ENCODE assay signal across 24 cellular contexts in genomic region chr2:227222292-227222691, GRCh38. TPM values are rescaled to one million over a fixed set of nuclear protein-coding genes. Genes with fewer than 3 reads are reported as not detected.
"Had no signal": no experiment of that assay in that cellular context is flagged by ENCODE, and none has a peak within 500 bp of the region (broad histone marks: within the 10 kb centered on the region; RNA-seq: fewer than 3 reads in every experiment).

No MANE protein-coding gene starts in this region.

- H3K9me3 Mint-ChIP-seq: brain; central memory CD8-positive, alpha-beta T cell; T-helper 1 cell treated with Interleukin-12 subunit alpha and Interleukin-12 subunit beta and Interleukin-4 antibody, amounts not matched to agents 30 μg/mL and 1 μg/mL, for 36 hours had no signal

- H3K4me1 Mint-ChIP-seq: activated B cell treated with CpG ODN at 0.5 μM for 24 hours; brain; central memory CD8-positive, alpha-beta T cell had no signal

- H3K27me3 ChIP-seq: SJSA1 had no signal

- H3K9me3 ChIP-seq: SJSA1 had no signal

- H3K36me3 Mint-ChIP-seq: activated naive CD8-positive, alpha-beta T cell; brain had no signal

- H3K4me3 Mint-ChIP-seq: activated B cell treated with CpG ODN at 0.5 μM for 24 hours; activated CD8-positive, alpha-beta T cell treated with anti-CD3 and anti-CD28 coated beads, Interleukin-2, amount 10 ng/mL, durations not matched to agents 7 days and 5 days; activated naive CD8-positive, alpha-beta T cell; brain; central memory CD8-positive, alpha-beta T cell; T-helper 1 cell treated with Interleukin-12 subunit alpha and Interleukin-12 subunit beta and Interleukin-4 antibody, amounts not matched to agents 30 μg/mL and 1 μg/mL, for 36 hours had no signal

- H3K4me1 ChIP-seq: SJSA1 had no signal

- ATAC-seq: activated CD8-positive, alpha-beta T cell treated with anti-CD3 and anti-CD28 coated beads, Interleukin-2, amount 10 ng/mL, durations not matched to agents 7 days and 5 days; PC-3; SK-N-SH treated with all-trans-retinoic acid at 6 μM for 48 hours had no signal

- H3K27me3 Mint-ChIP-seq: activated B cell treated with CpG ODN at 0.5 μM for 24 hours had no signal

- H3K27ac Mint-ChIP-seq: activated B cell treated with CpG ODN at 0.5 μM for 24 hours; activated CD8-positive, alpha-beta T cell treated with anti-CD3 and anti-CD28 coated beads, Interleukin-2, amount 10 ng/mL, durations not matched to agents 7 days and 5 days; activated naive CD8-positive, alpha-beta T cell; brain; T-helper 1 cell treated with Interleukin-12 subunit alpha and Interleukin-12 subunit beta and Interleukin-4 antibody, amounts not matched to agents 30 μg/mL and 1 μg/mL, for 36 hours had no signal

- H3K27ac ChIP-seq: SJSA1 had no signal

- DNase-seq: activated B cell treated with CpG ODN at 0.5 μM for 24 hours; activated CD4-positive, alpha-beta T cell treated with anti-CD3 and anti-CD28 coated beads for 1 hour; activated CD8-positive, alpha-beta memory T cell treated with anti-CD3 and anti-CD28 coated beads, Interleukin-2, amount 50 U/mL, for 48 hours; activated CD8-positive, alpha-beta T cell treated with anti-CD3 and anti-CD28 coated beads, Interleukin-2, amount 10 ng/mL, durations not matched to agents 7 days and 5 days; activated effector memory CD4-positive, alpha-beta T cell treated with Interleukin-2 at 50 U/mL for 16 hours; activated naive CD4-positive, alpha-beta T cell; activated T-cell treated with anti-CD3 and anti-CD28 coated beads, Interleukin-2, amount 50 U/mL, for 1 hour; amygdala; Kasumi-1; NCI-H1048; NCI-H146; NCI-H187 treated with DMSO at 0.1 percent for 48 hours; NCI-H2081 treated with DMSO at 0.1 percent for 48 hours; NCI-H446; NCI-H524; PC-3; SHP77 had no signal

RNA-seq across cellular contexts. Expression of gene COL4A3, which starts 57.9 kb away (rescaled TPM):
- total RNA-seq: activated CD8-positive, alpha-beta T cell treated with anti-CD3 and anti-CD28 coated beads, Interleukin-2, amount 10 ng/mL, durations not matched to agents 7 days and 5 days; astrocyte; SJSA1 had no signal

RNA-seq across cellular contexts. Expression of gene COL4A4, which starts 58.3 kb away (rescaled TPM):
- total RNA-seq: activated CD8-positive, alpha-beta T cell treated with anti-CD3 and anti-CD28 coated beads, Interleukin-2, amount 10 ng/mL, durations not matched to agents 7 days and 5 days; SJSA1 had no signal
